8 cellular contexts compared by ENCODE assay signal in genomic region chr15:85312486-85312885, GRCh38.
DNase-seq lines count a peak whose midpoint lies in the region; ATAC-seq, FAIRE-seq and TF ChIP-seq lines count a peak whose summit lies in the region.

No MANE protein-coding gene starts in this region.

- H3K4me3 Mint-ChIP-seq in GM23338, result no peak overlapping the region

- in situ Hi-C loops in KBM-7 (cut with MboI; ENCODE audit: low pct_unique_long_range_greater_than_20kb, low sequenced_read_pairs), result no loop called here

- DNase-seq in GM23338 (ENCODE audit: low spot score) (peak; percentile 14), NB4 (ENCODE audit: low read depth) (peak; percentile 42), myocyte (ENCODE audit: low read depth) (peak; percentile 16), NOMO-1 treated with dmso at 0.1 percent for 144 hours (lab: John Stamatoyannopoulos, UW; ENCODE audit: unreplicated experiment) (no peak), KBM-7 (no peak), H54 (ENCODE audit: insufficient read length, low spot score) (no peak), anterior cingulate cortex (lab: John Stamatoyannopoulos, UW) (no peak)

- H3K36me3 Mint-ChIP-seq in GM23338 (ENCODE audit: low read depth), result no peaks in the 10 kb centered on the region

- peak overlapping the region; percentile 45; the same call in 1 of the 2 replicates for H3K4me2 ChIP-seq in GM23338

- ATAC-seq in GM18861 (IDR thresholded peaks at IDR 0.05; ENCODE audit: unreplicated experiment) (peak; percentile 94), GM23338 (peak; percentile 33; the same call in 2 of the 3 replicates)

- no peak for TF ChIP-seq CTCF in GM23338 (conservative IDR thresholded peaks at IDR 0.05; ENCODE audit: low read depth in 2 of 2)
- no peak for TF ChIP-seq CTCF in NB4 (IDR thresholded peaks at IDR 0.05; ENCODE audit: low read depth, low read length)

- H2AFZ ChIP-seq in GM23338, result peak overlapping the region; percentile 93; the same call in 1 of the 2 replicates

- H3K4me1 ChIP-seq in GM23338 (ENCODE audit: insufficient read depth), result no peaks in the 10 kb centered on the region

- H3K27ac ChIP-seq in GM23338 (ENCODE audit: low read depth), result no peak overlapping the region

- H3K79me2 ChIP-seq in GM23338 (replicated peaks; ENCODE audit: insufficient read depth), result no peaks in the 10 kb centered on the region

- no peaks in the 10 kb centered on the region; the same call in 2 of the 3 replicates for H3K9me3 Mint-ChIP-seq in GM23338

- no peaks in the 10 kb centered on the region for H3K36me3 ChIP-seq in GM23338 (ENCODE audit: insufficient read depth)

- FAIRE-seq in H54 (lab: Jason Lieb, UNC), result no peak

- peaks cover 11% of the 10 kb centered on the region for H3K4me1 Mint-ChIP-seq in GM23338

- no peaks in the 10 kb centered on the region for H4K20me1 ChIP-seq in GM23338 (replicated peaks; ENCODE audit: insufficient read depth)

- H3K27me3 Mint-ChIP-seq in GM23338 (ENCODE audit: insufficient read depth, low read depth, poor library complexity), result peaks cover 2% of the 10 kb centered on the region

- peaks cover 7% of the 10 kb centered on the region; the same call in 1 of the 2 replicates for H3K9me2 ChIP-seq in GM23338 (ENCODE audit: insufficient read depth)

- no peak for TF ChIP-seq POLR2A in NB4 (IDR thresholded peaks at IDR 0.05; ENCODE audit: extremely low read depth, insufficient read length)
- no peak for TF ChIP-seq POLR2A in H54 (IDR thresholded peaks at IDR 0.05; ENCODE audit: low read depth, low read length)

- no peaks in the 10 kb centered on the region for H3F3A ChIP-seq in GM23338 (replicated peaks; ENCODE audit: low read depth)

- H3K4me3 ChIP-seq in GM23338 (no peak overlapping the region), NB4 (ENCODE audit: low read depth, low read length) (no peak overlapping the region)

- no peaks in the 10 kb centered on the region for H3K27me3 ChIP-seq in GM23338 (ENCODE audit: insufficient read depth)

- no peak overlapping the region; the same call in 1 of the 2 replicates for H3K27ac Mint-ChIP-seq in GM23338

TF ChIP-seq in GM23338, 12 proteins besides CTCF, POLR2A, EP300 and RAD21:
- no peak for TF ChIP-seq EZH2phosphoT487 (IDR thresholded peaks at IDR 0.05; ENCODE audit: unreplicated experiment)
- no peak for TF ChIP-seq CREB1 (CRISPR knock-in tag; IDR thresholded peaks at IDR 0.05; ENCODE audit: low read depth)
- TF ChIP-seq REST (IDR thresholded peaks at IDR 0.05; ENCODE audit: unreplicated experiment), result no peak

Comparison
In these comparisons a context has a peak if more than half of its experiments do, and no peak if none do; other contexts are left out.
1. DNase-seq: peak in GM23338 (single experiment), NB4 (single experiment) and myocyte (single experiment); none in NOMO-1 treated with dmso at 0.1 percent for 144 hours (single experiment), KBM-7 (single experiment), H54 (single experiment) and anterior cingulate cortex (0 of 58).